In genomic region chr7:106345421-106346166, GRCh38 we compare ENCODE assay signal across 1 cellular context.
TF ChIP-seq lines count a peak whose summit lies in the region.

No MANE protein-coding gene starts in this region.

TF ChIP-seq in K562, 482 proteins besides CTCF, POLR2A, EP300 and RAD21 (continued from another document and continues in another):
- TF ChIP-seq ZNF609 (CRISPR knock-in tag; IDR thresholded peaks at IDR 0.05; ENCODE audit: borderline replicate concordance) = no peak
- TF ChIP-seq BACH1 (tag; IDR thresholded peaks at IDR 0.05) = no peak
- 0 out of 2 replicates have a peak, but pooled peaks have one; percentile 15 for TF ChIP-seq ZNF134 (CRISPR knock-in tag; conservative IDR thresholded peaks at IDR 0.05)
- no peak for TF ChIP-seq GATAD2A (IDR thresholded peaks at IDR 0.05)
- TF ChIP-seq ZNF165 (CRISPR knock-in tag; IDR thresholded peaks at IDR 0.05; ENCODE audit: borderline replicate concordance) = 0 out of 2 replicates have a peak, but pooled peaks have one; percentile 34
- peak; percentile 45; the same call in 1 of the 2 replicates for TF ChIP-seq HBP1 (CRISPR knock-in tag; IDR thresholded peaks at IDR 0.05)
- no peak for TF ChIP-seq NCOA2 (IDR thresholded peaks at IDR 0.05; ENCODE audit: partially characterized antibody in 2 of 2)
- 0 out of 2 replicates have a peak, but pooled peaks have one; percentile 35 for TF ChIP-seq CLOCK (CRISPR knock-in tag; IDR thresholded peaks at IDR 0.05; ENCODE audit: borderline replicate concordance)
- TF ChIP-seq BRF2 (IDR thresholded peaks at IDR 0.05; ENCODE audit: borderline replicate concordance, insufficient read depth, insufficient read length) = no peak
- no peak for TF ChIP-seq NCOR1 (IDR thresholded peaks at IDR 0.05)
- 0 out of 2 replicates have a peak, but pooled peaks have one; percentile 28 for TF ChIP-seq OTX1 (CRISPR knock-in tag; IDR thresholded peaks at IDR 0.05)
- TF ChIP-seq ZNF316 (IDR thresholded peaks at IDR 0.05) = peak; percentile 47
- peak; percentile 94 for TF ChIP-seq ZNF584 (CRISPR knock-in tag; IDR thresholded peaks at IDR 0.05; ENCODE audit: low read depth)
- 0 out of 2 replicates have a peak, but pooled peaks have one; percentile 56 for TF ChIP-seq HIVEP1 (CRISPR knock-in tag; IDR thresholded peaks at IDR 0.05)
- TF ChIP-seq ELF4 (CRISPR knock-in tag; IDR thresholded peaks at IDR 0.05) = no peak
- peak; percentile 92 for TF ChIP-seq TRIM24 (IDR thresholded peaks at IDR 0.05)
- peak; percentile 8; the same call in 1 of the 2 replicates for TF ChIP-seq TSHZ1 (CRISPR knock-in tag; IDR thresholded peaks at IDR 0.05)
- TF ChIP-seq DMBX1 (CRISPR knock-in tag; IDR thresholded peaks at IDR 0.05; ENCODE audit: borderline replicate concordance) = peak; percentile 48; the same call in 1 of the 2 replicates
- TF ChIP-seq VEZF1 (CRISPR knock-in tag; IDR thresholded peaks at IDR 0.05) = peak; percentile 30
- TF ChIP-seq ZBTB26 (CRISPR knock-in tag; IDR thresholded peaks at IDR 0.05) = 0 out of 2 replicates have a peak, but pooled peaks have one; percentile 51
- peak; percentile 61 for TF ChIP-seq SMAD4 (CRISPR knock-in tag; conservative IDR thresholded peaks at IDR 0.05)
- peak; percentile 95 for TF ChIP-seq HMBOX1 (IDR thresholded peaks at IDR 0.05)
- peak; percentile 75; the same call in 1 of the 2 replicates for TF ChIP-seq ATF4 (CRISPR knock-in tag; IDR thresholded peaks at IDR 0.05)
- peak in 1 of 2 experiments; percentile 40 for TF ChIP-seq AFF1 (IDR thresholded peaks at IDR 0.05; ENCODE audit: low read depth in 1 of 2, partially characterized antibody in 2 of 2)
- peak; percentile 27; the same call in 1 of the 2 replicates for TF ChIP-seq ZNF445 (CRISPR knock-in tag; IDR thresholded peaks at IDR 0.05; ENCODE audit: low read depth)
- peak; percentile 20; the same call in 1 of the 2 replicates for TF ChIP-seq GTF2E2 (tag; IDR thresholded peaks at IDR 0.05)
- no peak for TF ChIP-seq RFX7 (CRISPR knock-in tag; IDR thresholded peaks at IDR 0.05)
